Comparison of ENCODE assay signal across 24 cellular contexts in genomic region chr10:12681250-12681649, GRCh38.
A peak's percentile ranks its signal among the peaks of the same experiment; 100 is the strongest.
DNase-seq lines count a peak whose midpoint lies in the region; ATAC-seq lines count a peak whose summit lies in the region.
"Had no signal": no experiment of that assay in that cellular context is flagged by ENCODE, and none has a peak within 500 bp of the region (broad histone marks: within the 10 kb centered on the region; RNA-seq: fewer than 3 reads in every experiment).

No MANE protein-coding gene starts in this region.

- H3K18ac ChIP-seq in mesenchymal stem cell (ENCODE audit: low read depth in 1 of 2, low read length in 2 of 2), result no peak overlapping the region

- H3K4me2 ChIP-seq in mesenchymal stem cell (ENCODE audit: low read length, poor library complexity, severe bottlenecking), result no peak overlapping the region

- H3K23ac ChIP-seq in mesenchymal stem cell (ENCODE audit: low read length in 2 of 2), result no peak overlapping the region

- POLR2A ChIA-PET in CD4-positive, alpha-beta memory T cell (lab: Charles Lee; ENCODE audit: partially characterized antibody), result no interaction called here

- H2BK120ac ChIP-seq in mesenchymal stem cell (ENCODE audit: low read depth, low read length), result no peak overlapping the region

- H2BK5ac ChIP-seq in mesenchymal stem cell (ENCODE audit: low read depth, low read length, poor library complexity, severe bottlenecking), result no peak overlapping the region

- H3K27me3 ChIP-seq in CD4-positive, alpha-beta memory T cell (ENCODE audit: insufficient read depth, low read length), result no peaks in the 10 kb centered on the region
- H3K27me3 ChIP-seq in mesenchymal stem cell (ENCODE audit: control insufficient read depth in 1 of 2, insufficient read depth in 1 of 2, low read length in 2 of 2) (no peaks in the 10 kb centered on the region), HAP-1 (ENCODE audit: low read depth) (no peaks in the 10 kb centered on the region), H7 (ENCODE audit: control insufficient read depth, insufficient read depth, low read length) (no peaks in the 10 kb centered on the region)
- H3K27me3 ChIP-seq: adrenal gland, brain microvascular endothelial cell, heart right ventricle, neutrophil, sigmoid colon had no signal

- no peak overlapping the region for H3K4ac ChIP-seq in mesenchymal stem cell (ENCODE audit: low read depth in 1 of 2, low read length in 2 of 2)

- H3K27me3 Mint-ChIP-seq in activated CD8-positive, alpha-beta memory T cell treated with anti-CD3 and anti-CD28 coated beads, Interleukin-2, amount 10 ng/mL, durations not matched to agents 7 days and 5 days, result no peaks in the 10 kb centered on the region
- H3K27me3 Mint-ChIP-seq in CD4-positive, alpha-beta memory T cell, result no peaks in the 10 kb centered on the region
- H3K27me3 Mint-ChIP-seq: activated B cell treated with CpG ODN at 0.5 μM for 24 hours, IgD-negative memory B cell had no signal

- no peaks in the 10 kb centered on the region for H3K9me3 Mint-ChIP-seq in activated CD8-positive, alpha-beta memory T cell treated with anti-CD3 and anti-CD28 coated beads, Interleukin-2, amount 10 ng/mL, durations not matched to agents 7 days and 5 days (ENCODE audit: low read depth)
- H3K9me3 Mint-ChIP-seq in CD4-positive, alpha-beta memory T cell, result peaks cover 0 to 1% (median 0%) of the 10 kb centered on the region in 8 donors
- H3K9me3 Mint-ChIP-seq: activated B cell treated with CpG ODN at 0.5 μM for 24 hours; activated T-helper 1 cell treated with anti-CD3 and anti-CD28 coated beads, Interleukin-12 subunit alpha, Interleukin-12 subunit beta, Interleukin-2, Interleukin-4 antibody, amounts not matched to agents 30 ng/mL and 10 ng/mL and 1 ng/mL, durations not matched to agents 14 hours and 24 hours and 36 hours; IgD-negative memory B cell had no signal

- no peaks in the 10 kb centered on the region for H3K4me1 ChIP-seq in CD4-positive, alpha-beta memory T cell (ENCODE audit: insufficient read depth, low read length)
- H3K4me1 ChIP-seq in mesenchymal stem cell (ENCODE audit: control insufficient read depth, insufficient read depth, low read depth, low read length), result peaks cover 8% of the 10 kb centered on the region
- H3K4me1 ChIP-seq in HAP-1, result no peaks in the 10 kb centered on the region
- H3K4me1 ChIP-seq: adrenal gland, heart right ventricle, prostate gland had no signal

- no peak overlapping the region for H2BK15ac ChIP-seq in mesenchymal stem cell (ENCODE audit: low read depth, poor library complexity, severe bottlenecking)

- H2AFZ ChIP-seq in mesenchymal stem cell (ENCODE audit: low read depth, low read length), result no peak overlapping the region

- peaks cover 33% of the 10 kb centered on the region for H3K79me1 ChIP-seq in mesenchymal stem cell (replicated peaks; ENCODE audit: low read length, poor library complexity, severe bottlenecking)

- H3K36me3 ChIP-seq in CD4-positive, alpha-beta memory T cell (ENCODE audit: insufficient read depth, low read length), result no peaks in the 10 kb centered on the region
- H3K36me3 ChIP-seq in mesenchymal stem cell (ENCODE audit: control insufficient read depth in 1 of 2, insufficient read depth in 2 of 2, low read depth in 1 of 2, low read length in 2 of 2), result peaks cover 0 to 2% of the 10 kb centered on the region in 2 experiments
- no peaks in the 10 kb centered on the region for H3K36me3 ChIP-seq in HAP-1 (replicated peaks)
- H3K36me3 ChIP-seq in H7 (replicated peaks; ENCODE audit: control insufficient read depth, insufficient read depth, low read length), result no peaks in the 10 kb centered on the region
- H3K36me3 ChIP-seq: adrenal gland, brain microvascular endothelial cell, heart right ventricle, neutrophil, prostate gland, sigmoid colon had no signal

- no peaks in the 10 kb centered on the region for H3K36me3 Mint-ChIP-seq in activated CD8-positive, alpha-beta memory T cell treated with anti-CD3 and anti-CD28 coated beads, Interleukin-2, amount 10 ng/mL, durations not matched to agents 7 days and 5 days
- H3K36me3 Mint-ChIP-seq in CD4-positive, alpha-beta memory T cell, result peaks cover 21 to 31% of the 10 kb centered on the region in 2 donors

- no peak overlapping the region for H3K14ac ChIP-seq in mesenchymal stem cell (ENCODE audit: low read length in 2 of 2)

- no peak overlapping the region for H3K9ac ChIP-seq in mesenchymal stem cell (ENCODE audit: low read length)

- peak overlapping the region; percentile 4 for H4K91ac ChIP-seq in mesenchymal stem cell (ENCODE audit: low read length)

- WGBS in mesenchymal stem cell, result 97% methylated on average over 5 of the region's 5 CpGs

- DNase-seq in activated CD8-positive, alpha-beta memory T cell treated with anti-CD3 and anti-CD28 coated beads, Interleukin-2, amount 10 ng/mL, durations not matched to agents 7 days and 5 days, result peak; percentile 46
- no peak for DNase-seq in activated CD8-positive, alpha-beta memory T cell treated with anti-CD3 and anti-CD28 coated beads for 24 hours
- peak in 1 of 5 donors; percentile 7 for DNase-seq in CD4-positive, alpha-beta memory T cell
- DNase-seq in MV-4-11 (lab: John Stamatoyannopoulos, UW), result peak; percentile 17
- no peak for DNase-seq in mesenchymal stem cell
- DNase-seq in HAP-1 (ENCODE audit: low spot score in 2 of 2), result no peak
- DNase-seq in H7, result no peak
- DNase-seq: activated B cell treated with CpG ODN at 0.5 μM for 24 hours; adrenal gland; brain microvascular endothelial cell; effector CD8-positive, alpha-beta T cell; foreskin fibroblast; heart right ventricle; NCI-H1417 treated with DMSO at 0.1 percent for 48 hours; OCI-M1; sigmoid colon; stimulated activated CD4-positive, alpha-beta T cell treated with anti-CD3 and anti-CD28 coated beads, Interleukin-15, amount 100 ng/mL, for 24 hours; trophoblast cell had no signal

- ATAC-seq in activated CD8-positive, alpha-beta memory T cell treated with anti-CD3 and anti-CD28 coated beads, Interleukin-2, amount 10 ng/mL, durations not matched to agents 7 days and 5 days, result peak; percentile 47
- ATAC-seq in HG02870 (IDR thresholded peaks at IDR 0.05; ENCODE audit: unreplicated experiment), result no peak
- ATAC-seq: heart right ventricle had no signal

- no peak overlapping the region for H3K27ac Mint-ChIP-seq in activated CD8-positive, alpha-beta memory T cell treated with anti-CD3 and anti-CD28 coated beads, Interleukin-2, amount 10 ng/mL, durations not matched to agents 7 days and 5 days
- peak overlapping the region in 3 of 7 donors; percentile 10 to 38 (median 23) for H3K27ac Mint-ChIP-seq in CD4-positive, alpha-beta memory T cell
- H3K27ac Mint-ChIP-seq: activated B cell treated with CpG ODN at 0.5 μM for 24 hours; activated T-helper 1 cell treated with anti-CD3 and anti-CD28 coated beads, Interleukin-12 subunit alpha, Interleukin-12 subunit beta, Interleukin-2, Interleukin-4 antibody, amounts not matched to agents 30 ng/mL and 10 ng/mL and 1 ng/mL, durations not matched to agents 14 hours and 24 hours and 36 hours had no signal

- H3K4me3 Mint-ChIP-seq in activated CD8-positive, alpha-beta memory T cell treated with anti-CD3 and anti-CD28 coated beads, Interleukin-2, amount 10 ng/mL, durations not matched to agents 7 days and 5 days, result peak overlapping the region; percentile 9
- peak overlapping the region in 6 of 8 donors; percentile 24 to 67 (median 50) for H3K4me3 Mint-ChIP-seq in CD4-positive, alpha-beta memory T cell
- H3K4me3 Mint-ChIP-seq: activated B cell treated with CpG ODN at 0.5 μM for 24 hours; activated T-helper 1 cell treated with anti-CD3 and anti-CD28 coated beads, Interleukin-12 subunit alpha, Interleukin-12 subunit beta, Interleukin-2, Interleukin-4 antibody, amounts not matched to agents 30 ng/mL and 10 ng/mL and 1 ng/mL, durations not matched to agents 14 hours and 24 hours and 36 hours; IgD-negative memory B cell had no signal

- H3K4me3 ChIP-seq in CD4-positive, alpha-beta memory T cell (ENCODE audit: low read length in 2 of 2), result no peak overlapping the region
- H3K4me3 ChIP-seq in mesenchymal stem cell (ENCODE audit: insufficient read depth in 1 of 2, low read depth in 1 of 2, low read length in 2 of 2) (no peak overlapping the region), HAP-1 (no peak overlapping the region), H7 (ENCODE audit: insufficient read depth, low read depth, low read length) (no peak overlapping the region)
- H3K4me3 ChIP-seq: adrenal gland, heart right ventricle, lung, prostate gland, sigmoid colon had no signal

- no peak overlapping the region for H2BK12ac ChIP-seq in mesenchymal stem cell (ENCODE audit: low read length in 2 of 2)

- CTCF ChIA-PET in activated CD8-positive, alpha-beta memory T cell treated with anti-CD3 and anti-CD28 coated beads, Interleukin-2, amount 10 ng/mL, durations not matched to agents 7 days and 5 days (lab: Charles Lee), result interaction anchor here (1.7 kb wide), 1 partner anchor 25 kb away, joined by 5 read pairs; no protein-coding TSS in a partner anchor
- CTCF ChIA-PET in CD4-positive, alpha-beta memory T cell (lab: Charles Lee; ENCODE audit: partially characterized antibody), result no interaction called here

- H2AK5ac ChIP-seq in mesenchymal stem cell (ENCODE audit: low read length, severe bottlenecking), result no peak overlapping the region

- intact Hi-C loops in CD4-positive, alpha-beta memory T cell (cut with micrococcal nuclease), result no loop called here

- H3K9me3 ChIP-seq in CD4-positive, alpha-beta memory T cell (ENCODE audit: control insufficient read depth in 1 of 2, low read length in 2 of 2), result no peaks in the 10 kb centered on the region
- H3K9me3 ChIP-seq in mesenchymal stem cell (ENCODE audit: control insufficient read depth, low read length) (no peaks in the 10 kb centered on the region), HAP-1 (no peaks in the 10 kb centered on the region)
- H3K9me3 ChIP-seq: adrenal gland, neutrophil, prostate gland, sigmoid colon had no signal

- H3K4me1 Mint-ChIP-seq in activated CD8-positive, alpha-beta memory T cell treated with anti-CD3 and anti-CD28 coated beads, Interleukin-2, amount 10 ng/mL, durations not matched to agents 7 days and 5 days, result peaks cover 6% of the 10 kb centered on the region
- H3K4me1 Mint-ChIP-seq in CD4-positive, alpha-beta memory T cell, result peaks cover 6 to 15% (median 7%) of the 10 kb centered on the region in 4 donors

- no peak overlapping the region for H3K27ac ChIP-seq in CD4-positive, alpha-beta memory T cell (ENCODE audit: low read depth, low read length)
- no peak overlapping the region for H3K27ac ChIP-seq in mesenchymal stem cell (ENCODE audit: low read length, poor library complexity, severe bottlenecking)
- H3K27ac ChIP-seq: adrenal gland, brain microvascular endothelial cell, heart right ventricle, neutrophil, prostate gland, sigmoid colon had no signal

- in situ Hi-C loops in HAP-1 (cut with MboI; ENCODE audit: low sequenced_read_pairs), result no loop called here

- no peak overlapping the region for H4K8ac ChIP-seq in mesenchymal stem cell (ENCODE audit: low read length)

Comparison
In these comparisons a context has a peak if more than half of its experiments do, and no peak if none do; other contexts are left out.
1. DNase-seq: peak in activated CD8-positive, alpha-beta memory T cell treated with anti-CD3 and anti-CD28 coated beads, Interleukin-2, amount 10 ng/mL, durations not matched to agents 7 days and 5 days (single experiment) and MV-4-11 (single experiment); none in activated CD8-positive, alpha-beta memory T cell treated with anti-CD3 and anti-CD28 coated beads for 24 hours (single experiment), mesenchymal stem cell (single experiment), HAP-1 (0 of 2) and H7 (single experiment).